Comparison of ENCODE assay signal across 33 cellular contexts in the genomic region with DNA sequence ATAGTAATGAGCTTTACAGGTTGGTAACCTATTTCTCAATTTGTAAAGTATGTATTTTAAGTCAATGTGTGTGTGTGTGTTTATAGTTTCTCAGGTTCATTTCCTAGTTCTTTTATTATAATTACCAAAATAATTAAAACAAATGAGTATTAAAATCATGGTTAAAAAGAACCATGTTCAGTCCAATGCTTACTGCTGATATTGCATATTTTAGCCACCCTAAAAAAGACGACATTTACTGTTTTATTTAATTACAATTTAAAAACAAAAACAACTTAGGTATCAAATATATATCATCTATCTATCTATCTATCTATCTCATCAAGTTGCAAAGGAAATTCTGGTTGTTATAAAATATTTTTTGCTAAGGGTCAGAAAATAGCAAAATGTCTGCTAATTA.
"Had no signal": no experiment of that assay in that cellular context is flagged by ENCODE, and none has a peak within 500 bp of the region (broad histone marks: within the 10 kb centered on the region; RNA-seq: fewer than 3 reads in every experiment).

No MANE protein-coding gene starts in this region.

- H3K9me3 Mint-ChIP-seq: activated CD4-positive, alpha-beta memory T cell treated with anti-CD3 and anti-CD28 coated beads for 36 hours; activated CD4-positive, alpha-beta T cell treated with anti-CD3 and anti-CD28 coated beads, Interleukin-2, amount 10 ng/mL, durations not matched to agents 24 days and 14 days; activated naive CD4-positive, alpha-beta T cell treated with anti-CD3 and anti-CD28 coated beads, Interleukin-2, amount 10 ng/mL, durations not matched to agents 7 days and 5 days; activated naive CD4-positive, alpha-beta T cell treated with anti-CD3 and anti-CD28 coated beads, Interleukin-2, amount 50 U/mL, for 72 hours; activated naive CD8-positive, alpha-beta T cell treated with anti-CD3 and anti-CD28 coated beads, Interleukin-2, amount 10 ng/mL, durations not matched to agents 7 days and 5 days; activated T-helper 1 cell treated with anti-CD3 and anti-CD28 coated beads, Interleukin-12 subunit alpha, Interleukin-12 subunit beta, Interleukin-2, Interleukin-4 antibody, amounts not matched to agents 30 ng/mL and 10 ng/mL and 1 ng/mL, durations not matched to agents 14 hours and 24 hours and 36 hours; dendritic cell treated with granulocyte-macrophage colony-stimulating factor and Interleukin-4, amounts not matched to agents 40 ng/mL and 50 ng/mL, for 4 days; endodermal cell had no signal

- H3K4me1 Mint-ChIP-seq: activated CD4-positive, alpha-beta T cell treated with anti-CD3 and anti-CD28 coated beads for 36 hours; activated CD4-positive, alpha-beta T cell treated with anti-CD3 and anti-CD28 coated beads, Interleukin-2, amount 10 ng/mL, durations not matched to agents 24 days and 14 days; activated naive CD4-positive, alpha-beta T cell treated with anti-CD3 and anti-CD28 coated beads, Interleukin-2, amount 10 ng/mL, durations not matched to agents 7 days and 5 days had no signal

- H3K27ac ChIP-seq: ascending aorta, breast epithelium, cardiac muscle cell, coronary artery, dorsolateral prefrontal cortex, esophagus muscularis mucosa, foreskin keratinocyte, gastroesophageal sphincter, heart right ventricle had no signal

- H3K27ac Mint-ChIP-seq: activated CD4-positive, alpha-beta memory T cell treated with anti-CD3 and anti-CD28 coated beads for 36 hours; activated CD4-positive, alpha-beta T cell treated with anti-CD3 and anti-CD28 coated beads for 36 hours; activated CD4-positive, alpha-beta T cell treated with anti-CD3 and anti-CD28 coated beads, Interleukin-2, amount 10 ng/mL, durations not matched to agents 24 days and 14 days; activated CD8-positive, alpha-beta memory T cell treated with anti-CD3 and anti-CD28 coated beads, Interleukin-2, amount 10 ng/mL, durations not matched to agents 7 days and 5 days; activated CD8-positive, alpha-beta T cell treated with anti-CD3 and anti-CD28 coated beads, Interleukin-2, amount 10 ng/mL, durations not matched to agents 7 days and 5 days; activated naive CD4-positive, alpha-beta T cell treated with anti-CD3 and anti-CD28 coated beads, Interleukin-2, amount 10 ng/mL, durations not matched to agents 7 days and 5 days; activated naive CD4-positive, alpha-beta T cell treated with anti-CD3 and anti-CD28 coated beads, Interleukin-2, amount 50 U/mL, for 72 hours; activated naive CD8-positive, alpha-beta T cell treated with anti-CD3 and anti-CD28 coated beads, Interleukin-2, amount 10 ng/mL, durations not matched to agents 7 days and 5 days; activated T-helper 1 cell treated with anti-CD3 and anti-CD28 coated beads, Interleukin-12 subunit alpha, Interleukin-12 subunit beta, Interleukin-2, Interleukin-4 antibody, amounts not matched to agents 30 ng/mL and 10 ng/mL and 1 ng/mL, durations not matched to agents 14 hours and 24 hours and 36 hours; brain; dendritic cell treated with granulocyte-macrophage colony-stimulating factor and Interleukin-4, amounts not matched to agents 40 ng/mL and 50 ng/mL, for 4 days; endodermal cell had no signal

- H3K4me3 ChIP-seq: ascending aorta, breast epithelium, cardiac muscle cell, coronary artery, dorsolateral prefrontal cortex, esophagus muscularis mucosa, gastroesophageal sphincter, heart right ventricle had no signal

- H3K27me3 ChIP-seq: ascending aorta, breast epithelium, cardiac muscle cell, dorsolateral prefrontal cortex, esophagus muscularis mucosa, foreskin keratinocyte, gastroesophageal sphincter, heart right ventricle had no signal

- ATAC-seq: activated CD4-positive, alpha-beta T cell treated with anti-CD3 and anti-CD28 coated beads for 36 hours; activated CD8-positive, alpha-beta memory T cell treated with anti-CD3 and anti-CD28 coated beads, Interleukin-2, amount 10 ng/mL, durations not matched to agents 7 days and 5 days; activated CD8-positive, alpha-beta T cell treated with anti-CD3 and anti-CD28 coated beads, Interleukin-2, amount 10 ng/mL, durations not matched to agents 7 days and 5 days; activated naive CD4-positive, alpha-beta T cell treated with anti-CD3 and anti-CD28 coated beads, Interleukin-2, amount 50 U/mL, for 72 hours; foreskin keratinocyte; gastroesophageal sphincter; heart right ventricle had no signal

- H3K27me3 Mint-ChIP-seq: activated CD4-positive, alpha-beta memory T cell treated with anti-CD3 and anti-CD28 coated beads for 36 hours; activated CD4-positive, alpha-beta T cell treated with anti-CD3 and anti-CD28 coated beads for 36 hours; activated CD4-positive, alpha-beta T cell treated with anti-CD3 and anti-CD28 coated beads, Interleukin-2, amount 10 ng/mL, durations not matched to agents 24 days and 14 days; activated CD8-positive, alpha-beta memory T cell treated with anti-CD3 and anti-CD28 coated beads, Interleukin-2, amount 10 ng/mL, durations not matched to agents 7 days and 5 days; activated naive CD4-positive, alpha-beta T cell treated with anti-CD3 and anti-CD28 coated beads, Interleukin-2, amount 10 ng/mL, durations not matched to agents 7 days and 5 days; activated naive CD8-positive, alpha-beta T cell treated with anti-CD3 and anti-CD28 coated beads, Interleukin-2, amount 10 ng/mL, durations not matched to agents 7 days and 5 days; dendritic cell treated with granulocyte-macrophage colony-stimulating factor and Interleukin-4, amounts not matched to agents 40 ng/mL and 50 ng/mL, for 4 days had no signal

- H3K36me3 Mint-ChIP-seq: activated naive CD4-positive, alpha-beta T cell treated with anti-CD3 and anti-CD28 coated beads, Interleukin-2, amount 10 ng/mL, durations not matched to agents 7 days and 5 days had no signal

- H3K4me1 ChIP-seq: breast epithelium had no signal

- H3K4me3 Mint-ChIP-seq: activated CD4-positive, alpha-beta memory T cell treated with anti-CD3 and anti-CD28 coated beads for 36 hours; activated CD4-positive, alpha-beta T cell treated with anti-CD3 and anti-CD28 coated beads for 36 hours; activated CD4-positive, alpha-beta T cell treated with anti-CD3 and anti-CD28 coated beads, Interleukin-2, amount 10 ng/mL, durations not matched to agents 24 days and 14 days; activated CD8-positive, alpha-beta memory T cell treated with anti-CD3 and anti-CD28 coated beads, Interleukin-2, amount 10 ng/mL, durations not matched to agents 7 days and 5 days; activated CD8-positive, alpha-beta T cell treated with anti-CD3 and anti-CD28 coated beads, Interleukin-2, amount 10 ng/mL, durations not matched to agents 7 days and 5 days; activated naive CD4-positive, alpha-beta T cell treated with anti-CD3 and anti-CD28 coated beads, Interleukin-2, amount 10 ng/mL, durations not matched to agents 7 days and 5 days; activated naive CD8-positive, alpha-beta T cell treated with anti-CD3 and anti-CD28 coated beads, Interleukin-2, amount 10 ng/mL, durations not matched to agents 7 days and 5 days; activated T-helper 1 cell treated with anti-CD3 and anti-CD28 coated beads, Interleukin-12 subunit alpha, Interleukin-12 subunit beta, Interleukin-2, Interleukin-4 antibody, amounts not matched to agents 30 ng/mL and 10 ng/mL and 1 ng/mL, durations not matched to agents 14 hours and 24 hours and 36 hours; brain; dendritic cell treated with granulocyte-macrophage colony-stimulating factor and Interleukin-4, amounts not matched to agents 40 ng/mL and 50 ng/mL, for 4 days; endodermal cell had no signal

- DNase-seq: activated CD4-positive, alpha-beta memory T cell treated with anti-CD3 and anti-CD28 coated beads for 36 hours; activated CD4-positive, alpha-beta T cell treated with anti-CD3 and anti-CD28 coated beads for 36 hours; activated CD4-positive, alpha-beta T cell treated with anti-CD3 and anti-CD28 coated beads, Interleukin-2, amount 10 ng/mL, durations not matched to agents 24 days and 14 days; activated CD4-positive, CD25-positive, alpha-beta regulatory T cell; activated CD4-positive, CD25-positive, alpha-beta regulatory T cell treated with anti-CD3 and anti-CD28 coated beads, Interleukin-2, amount 50 U/mL, for 72 hours; activated CD8-positive, alpha-beta memory T cell treated with anti-CD3 and anti-CD28 coated beads, Interleukin-2, amount 10 ng/mL, durations not matched to agents 7 days and 5 days; activated CD8-positive, alpha-beta memory T cell treated with anti-CD3 and anti-CD28 coated beads, Interleukin-2, amount 50 U/mL, for 4 hours; activated CD8-positive, alpha-beta T cell treated with anti-CD3 and anti-CD28 coated beads, Interleukin-2, amount 10 ng/mL, durations not matched to agents 7 days and 5 days; activated gamma-delta T cell; activated naive CD4-positive, alpha-beta T cell; activated naive CD4-positive, alpha-beta T cell treated with anti-CD3 and anti-CD28 coated beads, Interleukin-2, amount 10 ng/mL, durations not matched to agents 7 days and 5 days; activated naive CD8-positive, alpha-beta T cell treated with anti-CD3 and anti-CD28 coated beads, Interleukin-2, amount 10 ng/mL, durations not matched to agents 7 days and 5 days; activated T-cell treated with anti-CD3 and anti-CD28 coated beads, Interleukin-2, amount 50 U/mL, for 1 hour; activated T-cell treated with anti-CD3 and anti-CD28 coated beads, Interleukin-2, amount 50 U/mL, for 48 hours; central memory CD4-positive, alpha-beta T cell; cerebellar nuclear complex; dorsolateral prefrontal cortex; effector memory CD4-positive, alpha-beta T cell; endodermal cell; erythroblast; heart right ventricle; T-helper 2 cell had no signal

- H3K36me3 ChIP-seq: breast epithelium, cardiac muscle cell had no signal

- H3K9me3 ChIP-seq: ascending aorta, breast epithelium, esophagus muscularis mucosa, gastroesophageal sphincter, heart right ventricle had no signal
